In genomic region chr2:96010320-96011128, GRCh38 we compare ENCODE assay signal across 8 cellular contexts. TPM values are rescaled to one million over a fixed set of nuclear protein-coding genes. Genes with fewer than 3 reads are reported as not detected.
DNase-seq lines count a peak whose midpoint lies in the region; ATAC-seq lines count a peak whose summit lies in the region.
"Not testable (repeated sequence)": the region's sequence is repeated elsewhere in the genome, so short reads cannot be mapped to it uniquely, and the experiment has no call there.

No MANE protein-coding gene starts in this region.

- H3K27me3 ChIP-seq in CD4-positive, CD25-positive, alpha-beta regulatory T cell (ENCODE audit: control insufficient read depth, insufficient read depth, low read length), result not testable (repeated sequence)

- not testable (repeated sequence) for H3K36me3 ChIP-seq in CD4-positive, CD25-positive, alpha-beta regulatory T cell (ENCODE audit: control insufficient read depth, insufficient read depth, low read length)

- H3K4me1 Mint-ChIP-seq in CD4-positive, CD25-positive, alpha-beta regulatory T cell, result peaks cover 6 to 15% (median 11%) of the 10 kb centered on the region in 4 donors
- peaks cover 17% of the 10 kb centered on the region for H3K4me1 Mint-ChIP-seq in activated naive CD8-positive, alpha-beta T cell treated with anti-CD3 and anti-CD28 coated beads for 36 hours
- H3K4me1 Mint-ChIP-seq in naive B cell, result peaks cover 4 to 18% (median 11%) of the 10 kb centered on the region in 3 donors

- peak overlapping the region; percentile 26 for H3K4me3 ChIP-seq in CD4-positive, CD25-positive, alpha-beta regulatory T cell (ENCODE audit: low read depth, low read length)

- H3K4me1 ChIP-seq in CD4-positive, CD25-positive, alpha-beta regulatory T cell (ENCODE audit: control insufficient read depth, insufficient read depth, low read length, poor library complexity, severe bottlenecking), result not testable (repeated sequence)

- H3K4me3 Mint-ChIP-seq in CD4-positive, CD25-positive, alpha-beta regulatory T cell, result peak overlapping the region; percentile 77 to 87 (median 81)
- H3K4me3 Mint-ChIP-seq in activated naive CD8-positive, alpha-beta T cell treated with anti-CD3 and anti-CD28 coated beads for 36 hours, result peak overlapping the region; percentile 73
- peak overlapping the region; percentile 75 to 91 (median 84) for H3K4me3 Mint-ChIP-seq in naive B cell

- H3K27ac Mint-ChIP-seq in CD4-positive, CD25-positive, alpha-beta regulatory T cell, result peak overlapping the region; percentile 38 to 90 (median 88)
- peak overlapping the region; percentile 75 for H3K27ac Mint-ChIP-seq in activated naive CD8-positive, alpha-beta T cell treated with anti-CD3 and anti-CD28 coated beads for 36 hours
- peak overlapping the region in 4 of 6 donors; percentile 80 to 90 (median 88) for H3K27ac Mint-ChIP-seq in naive B cell

- DNase-seq in CD4-positive, CD25-positive, alpha-beta regulatory T cell, result peak; percentile 93 to 97 (median 93)
- DNase-seq in SW480 (ENCODE audit: low spot score), result peak; percentile 84
- DNase-seq in activated naive CD8-positive, alpha-beta T cell treated with anti-CD3 and anti-CD28 coated beads for 36 hours, result peak; percentile 98
- DNase-seq in foreskin melanocyte, result peak; percentile 50
- DNase-seq in naive B cell, result peak; percentile 96
- DNase-seq in stimulated activated CD8-positive, alpha-beta memory T cell treated with anti-CD3 and anti-CD28 coated beads, Interleukin-15, amount 100 ng/mL, for 24 hours (ENCODE audit: low read depth), result peak; percentile 96

- H3K36me3 Mint-ChIP-seq in CD4-positive, CD25-positive, alpha-beta regulatory T cell; activated naive CD8-positive, alpha-beta T cell treated with anti-CD3 and anti-CD28 coated beads for 36 hours; naive B cell: not testable (repeated sequence)

- H3K9me3 ChIP-seq in CD4-positive, CD25-positive, alpha-beta regulatory T cell (ENCODE audit: control insufficient read depth in 2 of 2, low read length in 2 of 2), result not testable (repeated sequence)

- H3K27me3 Mint-ChIP-seq in CD4-positive, CD25-positive, alpha-beta regulatory T cell, result peaks cover 13% of the 10 kb centered on the region
- not testable (repeated sequence) for H3K27me3 Mint-ChIP-seq in activated naive CD8-positive, alpha-beta T cell treated with anti-CD3 and anti-CD28 coated beads for 36 hours
- peaks cover 7 to 33% (median 29%) of the 10 kb centered on the region in 3 donors for H3K27me3 Mint-ChIP-seq in naive B cell

- H3K27ac ChIP-seq in CD4-positive, CD25-positive, alpha-beta regulatory T cell (ENCODE audit: insufficient read depth, low read length, poor library complexity, severe bottlenecking), result peak overlapping the region; percentile 51

- not testable (repeated sequence) for H3K9me3 Mint-ChIP-seq in CD4-positive, CD25-positive, alpha-beta regulatory T cell; activated naive CD8-positive, alpha-beta T cell treated with anti-CD3 and anti-CD28 coated beads for 36 hours; naive B cell

- ATAC-seq in CD4-positive, CD25-positive, alpha-beta regulatory T cell (ENCODE audit: low read depth in 2 of 2), result peak; percentile 99 to 100
- ATAC-seq in GM19463 (IDR thresholded peaks at IDR 0.05; ENCODE audit: unreplicated experiment) (peak; percentile 100), HG03280 (IDR thresholded peaks at IDR 0.05; ENCODE audit: unreplicated experiment) (peak; percentile 98), naive B cell (ENCODE audit: low read depth in 2 of 2) (peak; percentile 97)

RNA-seq across cellular contexts. Expression of gene ANKRD36C, which starts 18.9 kb away (rescaled TPM):
- total RNA-seq in CD4-positive, CD25-positive, alpha-beta regulatory T cell, result 118 TPM
- 10 to 100 TPM; 15.5 to 20.6 (median 17.3) TPM for polyA plus RNA-seq in CD4-positive, CD25-positive, alpha-beta regulatory T cell
- total RNA-seq in activated naive CD8-positive, alpha-beta T cell treated with anti-CD3 and anti-CD28 coated beads for 36 hours, result 10 to 100 TPM; 25.4 to 27.1 TPM
- polyA plus RNA-seq in naive B cell (ENCODE audit: low read depth in 6 of 6), result 10 to 100 TPM in 5 of 6 donors, 1 to 10 TPM in 1; 4.7 to 30.1 (median 15.4) TPM

RNA-seq across cellular contexts. Expression of gene GPAT2, which starts 24.2 kb away (rescaled TPM):
- 2.0 TPM for total RNA-seq in CD4-positive, CD25-positive, alpha-beta regulatory T cell
- 1 to 10 TPM in 2 of 4 donors, under 1 TPM in 2; 0.64 to 4.6 (median 1.0) TPM for polyA plus RNA-seq in CD4-positive, CD25-positive, alpha-beta regulatory T cell
- total RNA-seq in activated naive CD8-positive, alpha-beta T cell treated with anti-CD3 and anti-CD28 coated beads for 36 hours, result 10 to 100 TPM; 36.3 to 41.8 TPM
- polyA plus RNA-seq in naive B cell (ENCODE audit: low read depth in 6 of 6), result 10 to 100 TPM in 1 of 6 donors, 1 to 10 TPM in 5; 1.2 to 28.4 (median 2.1) TPM

Comparison
In these comparisons a context has a peak if more than half of its experiments do, and no peak if none do; other contexts are left out.
1. Peak in every context shown above with its lines: DNase-seq, ATAC-seq, H3K4me3 ChIP-seq and H3K27ac ChIP-seq.
2. RNA of gene GPAT2, which starts 24.2 kb away (total RNA-seq): 36.3 to 41.8 TPM in activated naive CD8-positive, alpha-beta T cell treated with anti-CD3 and anti-CD28 coated beads for 36 hours; 2.0 TPM in CD4-positive, CD25-positive, alpha-beta regulatory T cell (single experiment); every median in the first group is over 10 times any median in the second.